10 cellular contexts compared by ENCODE assay signal in the genomic region with DNA sequence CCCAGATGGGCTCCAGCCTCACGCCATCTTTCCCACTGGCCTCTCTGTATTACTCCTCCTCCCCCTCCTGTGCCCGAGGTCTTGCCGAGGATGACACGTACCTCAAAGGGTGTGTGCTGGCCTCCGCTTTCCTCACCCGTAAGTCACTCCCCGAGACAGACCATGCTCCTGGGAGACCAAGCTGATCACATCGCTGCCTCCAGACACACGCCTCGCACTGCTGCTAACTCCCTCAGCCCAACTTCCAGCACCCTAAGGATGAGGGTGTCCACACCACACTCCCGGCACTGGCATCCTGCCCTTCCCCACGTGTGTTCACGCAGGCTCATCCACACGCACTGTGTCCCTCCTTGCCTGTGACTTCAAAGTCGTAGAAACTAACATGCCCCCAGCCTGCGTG.
"Had no signal": no experiment of that assay in that cellular context is flagged by ENCODE, and none has a peak within 500 bp of the region (broad histone marks: within the 10 kb centered on the region; RNA-seq: fewer than 3 reads in every experiment).

No MANE protein-coding gene starts in this region.

- H3K27ac Mint-ChIP-seq: activated naive CD4-positive, alpha-beta T cell treated with anti-CD3 and anti-CD28 coated beads, Interleukin-2, amount 50 U/mL, for 24 hours; dendritic cell treated with granulocyte-macrophage colony-stimulating factor and Interleukin-4, amounts not matched to agents 40 ng/mL and 50 ng/mL, for 4 days; natural killer cell treated with Interleukin-12 subunit alpha and Interleukin-12 subunit beta and Interleukin-15 and Interleukin-18, amount 100 ng/mL, for 72 hours had no signal

- H3K9me3 ChIP-seq: ovary, thyroid gland, uterus had no signal

- H3K27me3 ChIP-seq: brain microvascular endothelial cell, ovary, thyroid gland, uterus had no signal

- H3K27ac ChIP-seq: brain microvascular endothelial cell, ovary, uterus had no signal

- H3K4me1 ChIP-seq: thyroid gland, uterus had no signal

- H3K27me3 Mint-ChIP-seq: activated B cell treated with CpG ODN at 0.5 μM for 24 hours; activated naive CD4-positive, alpha-beta T cell treated with anti-CD3 and anti-CD28 coated beads, Interleukin-2, amount 50 U/mL, for 24 hours; dendritic cell treated with granulocyte-macrophage colony-stimulating factor and Interleukin-4, amounts not matched to agents 40 ng/mL and 50 ng/mL, for 4 days; natural killer cell treated with Interleukin-12 subunit alpha and Interleukin-12 subunit beta and Interleukin-15 and Interleukin-18, amount 100 ng/mL, for 72 hours had no signal

- H3K36me3 ChIP-seq: ovary, uterus had no signal

- H3K4me3 Mint-ChIP-seq: activated B cell treated with CpG ODN at 0.5 μM for 24 hours; activated naive CD4-positive, alpha-beta T cell treated with anti-CD3 and anti-CD28 coated beads, Interleukin-2, amount 50 U/mL, for 24 hours; dendritic cell treated with granulocyte-macrophage colony-stimulating factor and Interleukin-4, amounts not matched to agents 40 ng/mL and 50 ng/mL, for 4 days; natural killer cell treated with Interleukin-12 subunit alpha and Interleukin-12 subunit beta and Interleukin-15 and Interleukin-18, amount 100 ng/mL, for 72 hours had no signal

- H3K4me3 ChIP-seq: lung, ovary, thyroid gland, uterus had no signal

- H3K9me3 Mint-ChIP-seq: activated B cell treated with CpG ODN at 0.5 μM for 24 hours; activated naive CD4-positive, alpha-beta T cell treated with anti-CD3 and anti-CD28 coated beads, Interleukin-2, amount 50 U/mL, for 24 hours; activated T-helper 2 cell treated with anti-CD3 and anti-CD28 coated beads, Interferon-gamma antibody, Interleukin-2, Interleukin-4, amounts not matched to agents 10 μg/mL and 5 μg/mL and 100 μg/mL, durations not matched to agents 14 hours and 24 hours and 36 hours; dendritic cell treated with granulocyte-macrophage colony-stimulating factor and Interleukin-4, amounts not matched to agents 40 ng/mL and 50 ng/mL, for 4 days; natural killer cell treated with Interleukin-12 subunit alpha and Interleukin-12 subunit beta and Interleukin-15 and Interleukin-18, amount 100 ng/mL, for 72 hours had no signal

- H3K4me1 Mint-ChIP-seq: activated naive CD4-positive, alpha-beta T cell treated with anti-CD3 and anti-CD28 coated beads, Interleukin-2, amount 50 U/mL, for 24 hours had no signal
